ENCODE assay signal across 9 cellular contexts in the genomic region with DNA sequence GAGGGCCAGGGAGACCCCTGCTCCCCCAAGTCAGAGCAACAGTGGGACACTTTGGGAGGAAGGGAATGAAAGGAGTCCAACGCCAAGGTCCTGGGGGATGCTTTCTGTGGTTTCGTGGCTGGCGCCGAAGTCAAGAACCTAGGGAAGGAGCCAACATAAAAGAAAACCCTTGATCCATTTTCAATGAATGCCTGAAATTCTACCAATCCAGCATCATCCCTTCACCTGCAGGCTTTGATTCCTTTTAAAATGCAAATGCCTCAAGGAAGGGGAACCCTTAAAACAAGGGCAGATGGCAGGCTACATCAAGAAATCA.
DNase-seq lines count a peak whose midpoint lies in the region; ATAC-seq and TF ChIP-seq lines count a peak whose summit lies in the region.
"Had no signal": no experiment of that assay in that cellular context is flagged by ENCODE, and none has a peak within 500 bp of the region (broad histone marks: within the 10 kb centered on the region; RNA-seq: fewer than 3 reads in every experiment).

No MANE protein-coding gene starts in this region.

- 0 out of 2 replicates have a peak overlapping the region, but pooled peaks have one; percentile 47 for H2AFZ ChIP-seq in GM23248
- H2AFZ ChIP-seq in smooth muscle cell (ENCODE audit: low read depth), result no peak overlapping the region

- DNase-seq in GM23248, result no peak
- DNase-seq in RWPE2 (ENCODE audit: low spot score), result no peak
- no peak for DNase-seq in fibroblast of pulmonary artery (ENCODE audit: low read depth)
- DNase-seq in smooth muscle cell (lab: John Stamatoyannopoulos, UW; ENCODE audit: unreplicated experiment), result no peak
- DNase-seq in dermis blood vessel endothelial cell, result no peak
- no peak for DNase-seq in nephron progenitor cell
- DNase-seq in T1000 (lab: John Stamatoyannopoulos, UW), result no peak

- no peaks in the 10 kb centered on the region for H3K79me2 ChIP-seq in GM23248 (ENCODE audit: insufficient read depth)
- no peaks in the 10 kb centered on the region for H3K79me2 ChIP-seq in smooth muscle cell (ENCODE audit: low read depth)

- H3K27ac ChIP-seq in GM23248 (no peak overlapping the region), RWPE2 (ENCODE audit: poor library complexity, severe bottlenecking) (no peak overlapping the region), smooth muscle cell (ENCODE audit: low read depth) (no peak overlapping the region)

- H3K9me3 ChIP-seq in GM23248 (ENCODE audit: low read depth), result no peaks in the 10 kb centered on the region
- no peaks in the 10 kb centered on the region for H3K9me3 ChIP-seq in RWPE2 (ENCODE audit: severe bottlenecking)
- H3K9me3 ChIP-seq in smooth muscle cell (replicated peaks; ENCODE audit: low read depth), result no peaks in the 10 kb centered on the region

- no peak overlapping the region for H3K4me3 Mint-ChIP-seq in nephron progenitor cell

- H3K4me2 ChIP-seq in GM23248 (ENCODE audit: unreplicated experiment), result peak overlapping the region; percentile 96
- H3K4me2 ChIP-seq in smooth muscle cell, result peak overlapping the region; percentile 97

- H3K36me3 ChIP-seq in GM23248 (ENCODE audit: low read depth) (no peaks in the 10 kb centered on the region), RWPE2 (ENCODE audit: low read depth) (no peaks in the 10 kb centered on the region), smooth muscle cell (ENCODE audit: low read depth) (no peaks in the 10 kb centered on the region)

- no peak overlapping the region for H3K27ac Mint-ChIP-seq in nephron progenitor cell
- H3K27ac Mint-ChIP-seq: activated naive CD8-positive, alpha-beta T cell had no signal

- H3K9me3 Mint-ChIP-seq in nephron progenitor cell, result no peaks in the 10 kb centered on the region

- in situ Hi-C loops in GM23248 (cut with MboI), result no loop called here

- no peaks in the 10 kb centered on the region for H3K36me3 Mint-ChIP-seq in nephron progenitor cell (ENCODE audit: low read depth)
- H3K36me3 Mint-ChIP-seq: activated naive CD8-positive, alpha-beta T cell had no signal

- peaks cover 25% of the 10 kb centered on the region for H3K4me1 ChIP-seq in GM23248 (ENCODE audit: insufficient read depth)
- no peaks in the 10 kb centered on the region for H3K4me1 ChIP-seq in RWPE2 (ENCODE audit: insufficient read depth, poor library complexity, severe bottlenecking)
- no peaks in the 10 kb centered on the region for H3K4me1 ChIP-seq in smooth muscle cell (ENCODE audit: low read depth)

- no peak for ATAC-seq in RWPE2 (ENCODE audit: low read depth)
- ATAC-seq in GM18861 (IDR thresholded peaks at IDR 0.05; ENCODE audit: unreplicated experiment), result no peak

- peaks cover 20% of the 10 kb centered on the region for H3K4me1 Mint-ChIP-seq in nephron progenitor cell

- no peaks in the 10 kb centered on the region for H3K9me2 ChIP-seq in GM23248 (ENCODE audit: insufficient read depth)

- H3K4me3 ChIP-seq in GM23248, result peak overlapping the region; percentile 75
- H3K4me3 ChIP-seq in RWPE2 (ENCODE audit: severe bottlenecking), result peak overlapping the region; percentile 29
- H3K4me3 ChIP-seq in fibroblast of pulmonary artery (replicated peaks; ENCODE audit: low read depth, low read length), result peak overlapping the region; percentile 3
- H3K4me3 ChIP-seq in smooth muscle cell, result peak overlapping the region; percentile 74

- H3K9ac ChIP-seq in GM23248 (peak overlapping the region; percentile 89), smooth muscle cell (ENCODE audit: low read depth) (no peak overlapping the region)

- H3K27me3 Mint-ChIP-seq in nephron progenitor cell (ENCODE audit: low read depth, poor library complexity), result peaks cover 13% of the 10 kb centered on the region

- TF ChIP-seq CTCF in RWPE2 (IDR thresholded peaks at IDR 0.05; ENCODE audit: poor library complexity, severe bottlenecking) (peak; percentile 89), fibroblast of pulmonary artery (IDR thresholded peaks at IDR 0.05; ENCODE audit: low read length, missing control alignments) (no peak), smooth muscle cell (IDR thresholded peaks at IDR 0.05; ENCODE audit: borderline replicate concordance, insufficient read depth, poor library complexity, severe bottlenecking) (no peak), nephron progenitor cell (IDR thresholded peaks at IDR 0.05) (no peak)

- peaks cover 15% of the 10 kb centered on the region for H3F3A ChIP-seq in GM23248 (ENCODE audit: insufficient read depth)
- H3F3A ChIP-seq in smooth muscle cell (ENCODE audit: low read depth), result peaks cover 6% of the 10 kb centered on the region

- H3K27me3 ChIP-seq in GM23248 (replicated peaks; ENCODE audit: insufficient read depth) (0 out of 2 replicates have a peak, but pooled peaks cover 4% of the 10 kb centered on the region), RWPE2 (ENCODE audit: insufficient read depth, poor library complexity, severe bottlenecking) (no peaks in the 10 kb centered on the region), smooth muscle cell (ENCODE audit: low read depth) (no peaks in the 10 kb centered on the region)

- 7 to 10% methylated on average over 4 of the region's 4 CpGs for WGBS in GM23248 (ENCODE audit: low coverage in 1 of 2, low lambda C conversion rate in 2 of 2, missing lambda C conversion rate in 2 of 2), 2 experiments
- WGBS in smooth muscle cell (ENCODE audit: low lambda C conversion rate), result 37% methylated on average over 4 of the region's 4 CpGs

- H4K20me1 ChIP-seq in GM23248 (ENCODE audit: insufficient read depth) (no peaks in the 10 kb centered on the region), smooth muscle cell (ENCODE audit: low read depth) (no peaks in the 10 kb centered on the region)

Comparison
In these comparisons a context has a peak if more than half of its experiments do, and no peak if none do; other contexts are left out.
1. H3K4me3 ChIP-seq: peak in every context shown above with its lines; median percentile 75 in GM23248; 74 in smooth muscle cell; 29 in RWPE2; 3 in fibroblast of pulmonary artery.